1 cellular context compared by ENCODE assay signal in genomic region chr1:239784896-239785295, GRCh38.
TF ChIP-seq lines count a peak whose summit lies in the region.

No MANE protein-coding gene starts in this region.

TF ChIP-seq in K562, 482 proteins besides CTCF, POLR2A, EP300 and RAD21 (continued from another document):
- TF ChIP-seq, protein P1, sequence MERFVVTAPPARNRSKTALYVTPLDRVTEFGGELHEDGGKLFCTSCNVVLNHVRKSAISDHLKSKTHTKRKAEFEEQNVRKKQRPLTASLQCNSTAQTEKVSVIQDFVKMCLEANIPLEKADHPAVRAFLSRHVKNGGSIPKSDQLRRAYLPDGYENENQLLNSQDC (CRISPR knock-in tag; IDR thresholded peaks at IDR 0.05), result no peak
TF ChIP-seq in K562: peak in this region for 5.
